Comparison of ENCODE assay signal across 11 cellular contexts in the genomic region with DNA sequence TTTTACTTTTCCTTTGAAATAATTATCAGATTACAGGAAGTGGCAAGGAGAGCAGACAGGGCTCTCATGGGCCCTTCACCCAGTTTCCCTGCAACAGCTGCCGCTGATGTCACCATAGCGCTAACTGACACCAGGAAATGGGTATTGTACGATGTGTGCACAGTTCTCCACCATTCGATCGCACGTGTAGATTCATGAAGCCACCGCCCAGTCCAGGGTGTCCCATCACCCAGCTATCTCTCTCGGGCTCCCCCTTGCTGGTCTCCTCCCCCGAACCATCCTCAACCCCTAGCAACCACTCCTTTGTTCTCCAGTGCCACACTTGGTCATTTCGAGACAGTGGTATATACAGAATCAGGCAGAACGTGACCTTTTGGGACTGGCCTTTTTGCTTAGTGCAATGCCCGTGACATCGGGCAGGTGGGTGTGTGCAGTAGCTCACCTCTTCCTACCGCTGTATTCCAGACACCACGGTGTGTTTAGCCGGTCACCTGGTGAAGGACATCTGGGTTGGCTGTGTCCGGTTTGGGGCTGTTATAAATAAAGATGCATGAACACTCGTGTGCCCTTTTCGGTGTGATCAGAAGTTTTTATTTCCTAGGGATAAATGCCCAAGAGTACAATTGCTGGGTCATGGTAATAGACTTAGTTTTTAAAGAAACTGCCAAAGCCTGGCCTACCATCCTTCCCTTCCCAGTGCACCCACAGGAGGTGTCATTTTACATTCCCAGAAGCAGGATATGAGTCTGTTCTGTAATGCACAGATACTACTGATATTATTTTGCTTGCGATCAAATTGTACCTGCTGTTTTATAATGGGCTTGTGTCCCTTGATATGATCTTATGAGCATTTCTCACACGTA.
DNase-seq lines count a peak whose midpoint lies in the region; ATAC-seq, FAIRE-seq and TF ChIP-seq lines count a peak whose summit lies in the region.
"Had no signal": no experiment of that assay in that cellular context is flagged by ENCODE, and none has a peak within 500 bp of the region (broad histone marks: within the 10 kb centered on the region; RNA-seq: fewer than 3 reads in every experiment).

No MANE protein-coding gene starts in this region.

- TF ChIP-seq CTCF in body of pancreas (IDR thresholded peaks at IDR 0.05) (no peak), transverse colon (IDR thresholded peaks at IDR 0.05) (no peak)

- no peaks in the 10 kb centered on the region for H3K27me3 Mint-ChIP-seq in activated naive CD4-positive, alpha-beta T cell treated with anti-CD3 and anti-CD28 coated beads for 36 hours (ENCODE audit: low read depth)

- H3K4me1 ChIP-seq in body of pancreas (peaks cover 15% of the 10 kb centered on the region), transverse colon (no peaks in the 10 kb centered on the region)

- CTCF ChIA-PET in activated naive CD4-positive, alpha-beta T cell treated with anti-CD3 and anti-CD28 coated beads for 36 hours (lab: Charles Lee) = interaction anchor here (0.7 kb wide), 1 partner anchor 35 kb away, joined by 3 read pairs; no protein-coding TSS in a partner anchor

- H3K27ac Mint-ChIP-seq in activated naive CD4-positive, alpha-beta T cell treated with anti-CD3 and anti-CD28 coated beads for 36 hours = no peak overlapping the region
- H3K27ac Mint-ChIP-seq: B cell had no signal

- in situ Hi-C loops in transverse colon (cut with MboI; ENCODE audit: low pct_ligation_motif_present in 1 of 4, low pct_unique_long_range_greater_than_20kb in 1 of 4, low sequenced_read_pairs in 3 of 4) = no loop called here

- FAIRE-seq in GM19239 (lab: Jason Lieb, UNC) = no peak
- FAIRE-seq: pancreas had no signal

- WGBS in body of pancreas, 2 donors = 86 to 89% methylated on average over 21 of the region's 21 CpGs
- WGBS in transverse colon (ENCODE audit: low coverage in 1 of 2), 2 donors = 69 to 74% methylated on average over 3 to 21 of the region's 21 CpGs

- H3K27ac ChIP-seq in body of pancreas (peak overlapping the region in 3 of 4 donors; percentile 21 to 61 (median 46)), transverse colon (peak overlapping the region in 3 of 4 donors; percentile 17 to 45 (median 38))

- no peak overlapping the region for H3K4me3 Mint-ChIP-seq in activated naive CD4-positive, alpha-beta T cell treated with anti-CD3 and anti-CD28 coated beads for 36 hours
- H3K4me3 Mint-ChIP-seq: B cell had no signal

- TF ChIP-seq POLR2A in body of pancreas (IDR thresholded peaks at IDR 0.05) (no peak), transverse colon (IDR thresholded peaks at IDR 0.05) (no peak)

- H3K9me3 ChIP-seq in body of pancreas = no peaks in the 10 kb centered on the region
- H3K9me3 ChIP-seq in transverse colon = peaks cover 0 to 4% of the 10 kb centered on the region in 2 donors
- H3K9me3 ChIP-seq: pancreas had no signal

- peak; percentile 61 for TF ChIP-seq EP300 in transverse colon (IDR thresholded peaks at IDR 0.05; ENCODE audit: low read depth)

- intact Hi-C loops in activated naive CD4-positive, alpha-beta T cell treated with anti-CD3 and anti-CD28 coated beads for 36 hours (cut with micrococcal nuclease) = no loop called here
- intact Hi-C loops in body of pancreas (cut with DNase I) = no loop called here
- intact Hi-C loops in transverse colon (cut with DNase I; ENCODE audit: low total_unique reads) = no loop called here

- peaks cover 4% of the 10 kb centered on the region for H3K4me1 Mint-ChIP-seq in activated naive CD4-positive, alpha-beta T cell treated with anti-CD3 and anti-CD28 coated beads for 36 hours (ENCODE audit: low read depth)

- peak; percentile 40 for DNase-seq in activated naive CD4-positive, alpha-beta T cell treated with anti-CD3 and anti-CD28 coated beads for 36 hours
- no peak for DNase-seq in activated naive CD4-positive, alpha-beta T cell treated with anti-CD3 and anti-CD28 coated beads, Interleukin-2, amount 50 U/mL, for 16 hours
- DNase-seq in NCI-H2196 (lab: John Stamatoyannopoulos, UW; ENCODE audit: unreplicated experiment) (peak; percentile 93), body of pancreas (no peak), transverse colon (peak; percentile 60), GM19239 (ENCODE audit: insufficient read length, low spot score) (no peak)
- DNase-seq: HCEC 1CT had no signal

- ATAC-seq in body of pancreas (no peak), HG03439 (IDR thresholded peaks at IDR 0.05; ENCODE audit: unreplicated experiment) (no peak), GM21717 (IDR thresholded peaks at IDR 0.05; ENCODE audit: unreplicated experiment) (no peak)

- H3K27me3 ChIP-seq in body of pancreas (no peaks in the 10 kb centered on the region), transverse colon (no peaks in the 10 kb centered on the region)
- H3K27me3 ChIP-seq: pancreas had no signal

- H3K36me3 ChIP-seq in body of pancreas (replicated peaks in 1 of 2; ENCODE audit: insufficient read depth in 1 of 2, low read depth in 2 of 2) (no peaks in the 10 kb centered on the region), transverse colon (no peaks in the 10 kb centered on the region)
- H3K36me3 ChIP-seq: pancreas had no signal

- H3K4me3 ChIP-seq in body of pancreas = no peak overlapping the region
- H3K4me3 ChIP-seq in transverse colon = no peak overlapping the region
- H3K4me3 ChIP-seq: pancreas had no signal

- H3K36me3 Mint-ChIP-seq in activated naive CD4-positive, alpha-beta T cell treated with anti-CD3 and anti-CD28 coated beads for 36 hours (ENCODE audit: low read depth) = no peaks in the 10 kb centered on the region

- H3K9me3 Mint-ChIP-seq in activated naive CD4-positive, alpha-beta T cell treated with anti-CD3 and anti-CD28 coated beads for 36 hours = peaks cover 4% of the 10 kb centered on the region

Comparison
In these comparisons a context has a peak if more than half of its experiments do, and no peak if none do; other contexts are left out.
1. DNase-seq: peak in activated naive CD4-positive, alpha-beta T cell treated with anti-CD3 and anti-CD28 coated beads for 36 hours (single experiment), NCI-H2196 (single experiment) and transverse colon (single experiment); none in activated naive CD4-positive, alpha-beta T cell treated with anti-CD3 and anti-CD28 coated beads, Interleukin-2, amount 50 U/mL, for 16 hours (single experiment), body of pancreas (0 of 4) and GM19239 (single experiment).